In genomic region chr17:50708050-50709000, GRCh38 we compare ENCODE assay signal across 7 cellular contexts. TPM values are rescaled to one million over a fixed set of nuclear protein-coding genes. Genes with fewer than 3 reads are reported as not detected.
A peak's percentile ranks its signal among the peaks of the same experiment; 100 is the strongest.
DNase-seq lines count a peak whose midpoint lies in the region; ATAC-seq and TF ChIP-seq lines count a peak whose summit lies in the region.

No MANE protein-coding gene starts in this region.

- H3K36me3 Mint-ChIP-seq in activated naive CD4-positive, alpha-beta T cell treated with anti-CD3 and anti-CD28 coated beads, Interleukin-2, amount 50 U/mL, for 72 hours = peaks cover 9 to 14% of the 10 kb centered on the region in 2 donors

- intact Hi-C loops in left ventricle myocardium superior (cut with micrococcal nuclease) = no loop called here

- no peak for ATAC-seq in activated naive CD4-positive, alpha-beta T cell treated with anti-CD3 and anti-CD28 coated beads, Interleukin-2, amount 50 U/mL, for 72 hours
- peak; percentile 29 for ATAC-seq in left ventricle myocardium superior

- peaks cover 2% of the 10 kb centered on the region for H3K36me3 ChIP-seq in GM06990 (ENCODE audit: control insufficient read depth, insufficient read depth, low read length)

- H3K4me3 ChIP-seq in GM06990 (replicated peaks; ENCODE audit: low read depth, low read length) (peak overlapping the region; percentile 88), LNCaP clone FGC (ENCODE audit: low read depth, low read length) (peak overlapping the region; percentile 70), retinal pigment epithelial cell (ENCODE audit: low read length) (peak overlapping the region; percentile 82)

- no peak for TF ChIP-seq CTCF in GM06990 (IDR thresholded peaks at IDR 0.05; ENCODE audit: insufficient read depth, low read length, poor library complexity, severe bottlenecking)
- TF ChIP-seq CTCF in LNCaP clone FGC (IDR thresholded peaks at IDR 0.05; ENCODE audit: control insufficient read depth, extremely low read depth, insufficient read depth) = peak; percentile 17; the same call in 1 of the 2 replicates
- no peak for TF ChIP-seq CTCF in retinal pigment epithelial cell (conservative IDR thresholded peaks at IDR 0.05; ENCODE audit: low read depth, low read length)

- no peaks in the 10 kb centered on the region for H3K9me3 Mint-ChIP-seq in activated naive CD4-positive, alpha-beta T cell treated with anti-CD3 and anti-CD28 coated beads, Interleukin-2, amount 50 U/mL, for 72 hours

- DNase-seq in GM06990 (ENCODE audit: extremely low read depth, insufficient read length) (no peak), LNCaP clone FGC (ENCODE audit: low read depth) (peak; percentile 42), left ventricle myocardium superior (no peak), retinal pigment epithelial cell (ENCODE audit: low read depth) (no peak), islet precursor cell (no peak), D341Med (ENCODE audit: low spot score) (no peak)
- DNase-seq in activated naive CD4-positive, alpha-beta T cell treated with anti-CD3 and anti-CD28 coated beads, Interleukin-2, amount 50 U/mL, for 72 hours (ENCODE audit: low spot score in 2 of 2) = no peak

- peak overlapping the region; percentile 95 to 97 for H3K27ac Mint-ChIP-seq in activated naive CD4-positive, alpha-beta T cell treated with anti-CD3 and anti-CD28 coated beads, Interleukin-2, amount 50 U/mL, for 72 hours

- H3K27me3 ChIP-seq in GM06990 (replicated peaks; ENCODE audit: control insufficient read depth, insufficient read depth, low read length) = no peaks in the 10 kb centered on the region

RNA-seq across cellular contexts. Expression of gene ANKRD40, which starts 0.6 kb away (rescaled TPM):
- total RNA-seq in activated naive CD4-positive, alpha-beta T cell treated with anti-CD3 and anti-CD28 coated beads, Interleukin-2, amount 50 U/mL, for 72 hours = 10 to 100 TPM in 1 of 2 donors, 1 to 10 TPM in 1; 9.2 to 25.6 TPM
- 54.4 TPM for total RNA-seq in left ventricle myocardium superior

RNA-seq across cellular contexts. Expression of gene LUC7L3, which starts 11.1 kb away (rescaled TPM):
- 100 to 1,000 TPM; 128 to 145 TPM for total RNA-seq in activated naive CD4-positive, alpha-beta T cell treated with anti-CD3 and anti-CD28 coated beads, Interleukin-2, amount 50 U/mL, for 72 hours
- total RNA-seq in left ventricle myocardium superior = 53.3 TPM

RNA-seq across cellular contexts. Expression of gene ANKRD40CL, which starts 59.0 kb away (rescaled TPM):
- not detected for total RNA-seq in activated naive CD4-positive, alpha-beta T cell treated with anti-CD3 and anti-CD28 coated beads, Interleukin-2, amount 50 U/mL, for 72 hours
- not detected for total RNA-seq in left ventricle myocardium superior
